10 cellular contexts compared by ENCODE assay signal in the genomic region with DNA sequence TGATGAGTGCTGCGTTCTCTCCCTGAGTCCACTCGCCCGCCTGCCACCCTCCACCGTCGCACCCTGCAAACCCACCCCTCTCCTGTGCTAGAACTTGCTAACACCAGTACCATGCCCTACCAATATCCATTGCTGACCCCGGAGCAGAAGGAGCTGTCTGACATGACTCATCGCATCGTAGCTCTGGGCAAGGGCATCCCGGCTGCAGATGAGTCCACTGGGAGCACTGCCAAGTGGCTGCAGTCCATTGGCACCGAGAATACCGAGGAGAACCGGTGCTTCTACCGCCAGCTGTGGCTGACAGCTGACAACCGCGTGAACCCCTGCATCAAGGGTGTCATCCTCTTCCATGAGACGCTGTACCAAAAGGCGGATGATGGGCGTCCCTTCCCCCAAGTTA. TPM values are rescaled to one million over a fixed set of nuclear protein-coding genes. Genes with fewer than 3 reads are reported as not detected.
DNase-seq lines count a peak whose midpoint lies in the region; ATAC-seq and TF ChIP-seq lines count a peak whose summit lies in the region.
"Had no signal": no experiment of that assay in that cellular context is flagged by ENCODE, and none has a peak within 500 bp of the region (broad histone marks: within the 10 kb centered on the region; RNA-seq: fewer than 3 reads in every experiment).

No MANE protein-coding gene starts in this region.

- WGBS in prostate gland, result 53% methylated on average over 18 of the region's 18 CpGs

- TF ChIP-seq CTCF in foreskin fibroblast (IDR thresholded peaks at IDR 0.05; ENCODE audit: low read depth, low read length) (no peak), prostate gland (IDR thresholded peaks at IDR 0.05) (no peak)

- H3K9me3 ChIP-seq in prostate gland, result no peaks in the 10 kb centered on the region

- intact Hi-C loops in prostate gland (cut with DNase I), result no loop called here

- no peaks in the 10 kb centered on the region for H3K36me3 ChIP-seq in prostate gland

- H3K27ac ChIP-seq in prostate gland, result no peak overlapping the region

- ATAC-seq in HG03460 (IDR thresholded peaks at IDR 0.05; ENCODE audit: unreplicated experiment) (no peak), HG02798 (IDR thresholded peaks at IDR 0.05; ENCODE audit: poor library complexity, unreplicated experiment) (no peak), GM21367 (IDR thresholded peaks at IDR 0.05; ENCODE audit: unreplicated experiment) (no peak)
- ATAC-seq: activated CD8-positive, alpha-beta memory T cell treated with anti-CD3 and anti-CD28 coated beads, Interleukin-2, amount 10 ng/mL, durations not matched to agents 7 days and 5 days; stimulated activated naive CD8-positive, alpha-beta T cell treated with anti-CD3 and anti-CD28 coated beads, Interleukin-15, amount 100 ng/mL, for 72 hours had no signal

- no peak for TF ChIP-seq POLR2A in prostate gland (IDR thresholded peaks at IDR 0.05)

- peaks cover 18% of the 10 kb centered on the region for H3K4me1 ChIP-seq in prostate gland (replicated peaks)

- no peaks in the 10 kb centered on the region for H3K27me3 ChIP-seq in prostate gland (replicated peaks; ENCODE audit: insufficient read depth)

- DNase-seq in GM03348 (ENCODE audit: low spot score), result peak; percentile 51
- DNase-seq in RKO (ENCODE audit: low spot score), result peak; percentile 48
- peak; percentile 78 to 89 for DNase-seq in foreskin fibroblast
- DNase-seq in prostate gland (ENCODE audit: low spot score), result peak; percentile 25
- DNase-seq in NCI-H2171 (lab: John Stamatoyannopoulos, UW), result no peak
- DNase-seq: activated CD8-positive, alpha-beta memory T cell treated with anti-CD3 and anti-CD28 coated beads, Interleukin-2, amount 10 ng/mL, durations not matched to agents 7 days and 5 days; stimulated activated naive CD8-positive, alpha-beta T cell treated with anti-CD3 and anti-CD28 coated beads, Interleukin-15, amount 100 ng/mL, for 72 hours had no signal

- no peak overlapping the region for H3K4me3 ChIP-seq in foreskin fibroblast (ENCODE audit: low read depth in 1 of 2, low read length in 2 of 2)
- no peak overlapping the region for H3K4me3 ChIP-seq in prostate gland

RNA-seq across cellular contexts. Expression of gene ALAS1, which starts 4.9 kb away (rescaled TPM):
- 10 to 100 TPM; 39.8 to 58.8 TPM for total RNA-seq in prostate gland

RNA-seq across cellular contexts. Expression of gene TLR9, which starts 32.4 kb away (rescaled TPM):
- total RNA-seq in prostate gland, result under 1 TPM in 1 of 2 donors, not detected in 1; 0.17 TPM

RNA-seq across cellular contexts. Expression of gene POC1A, which starts 38.8 kb away (rescaled TPM):
- total RNA-seq in prostate gland, result 1 to 10 TPM; 2.5 to 5.3 TPM

RNA-seq across cellular contexts. Expression of gene TWF2, which starts 45.9 kb away (rescaled TPM):
- 10 to 100 TPM; 60.9 to 65.5 TPM for total RNA-seq in prostate gland

RNA-seq across cellular contexts. Expression of gene PPM1M, which starts 52.5 kb away (rescaled TPM):
- total RNA-seq in prostate gland, result 10 to 100 TPM; 22.4 to 33.2 TPM
